31 cellular contexts compared by ENCODE assay signal in genomic region chr2:890791-891190, GRCh38. TPM values are rescaled to one million over a fixed set of nuclear protein-coding genes. Genes with fewer than 3 reads are reported as not detected.
DNase-seq lines count a peak whose midpoint lies in the region; ATAC-seq and TF ChIP-seq lines count a peak whose summit lies in the region.
"Had no signal": no experiment of that assay in that cellular context is flagged by ENCODE, and none has a peak within 500 bp of the region (broad histone marks: within the 10 kb centered on the region; RNA-seq: fewer than 3 reads in every experiment).

No MANE protein-coding gene starts in this region.

- H3K27me3 ChIP-seq in SJSA1 (replicated peaks): no peaks in the 10 kb centered on the region
- H3K27me3 ChIP-seq: ascending aorta had no signal

- no peak overlapping the region for H3K4me2 ChIP-seq in OCI-LY7 (ENCODE audit: low read length)
- H3K4me2 ChIP-seq: A549, hepatocyte, smooth muscle cell had no signal

- CTCF ChIA-PET in OCI-LY7 (lab: Charles Lee; ENCODE audit: unreplicated experiment): no interaction called here

- BruUV-seq in OCI-LY7 (replicated peaks; lab: Mats Ljungman, UMichigan): no TSS peak

- H3K4me1 ChIP-seq in SJSA1 (replicated peaks) (peaks cover 54% of the 10 kb centered on the region), OCI-LY7 (ENCODE audit: insufficient read depth, low read length, poor library complexity, severe bottlenecking) (no peaks in the 10 kb centered on the region)
- H3K4me1 ChIP-seq: A549, ascending aorta, left lung had no signal

- H3K27ac ChIP-seq in SJSA1 (peak overlapping the region; percentile 64), OCI-LY7 (ENCODE audit: low read depth, low read length, poor library complexity, severe bottlenecking) (no peak overlapping the region)
- H3K27ac ChIP-seq: A549, ascending aorta, hepatocyte, left lung, VCaP had no signal

- intact Hi-C loops in OCI-LY7 (cut with micrococcal nuclease; ENCODE audit: unreplicated experiment): no loop called here

- H3K9me2 ChIP-seq in OCI-LY7 (ENCODE audit: insufficient read depth, low read length): no peaks in the 10 kb centered on the region

- H3K9me3 ChIP-seq in SJSA1 (replicated peaks): no peaks in the 10 kb centered on the region
- no peaks in the 10 kb centered on the region for H3K9me3 ChIP-seq in OCI-LY7 (ENCODE audit: low read length)
- H3K9me3 ChIP-seq: A549, ascending aorta had no signal

- no peaks in the 10 kb centered on the region for H4K20me1 ChIP-seq in OCI-LY7 (ENCODE audit: insufficient read depth, low read length)

- no peak overlapping the region for H2AFZ ChIP-seq in OCI-LY7 (ENCODE audit: low read length)
- H2AFZ ChIP-seq: hepatocyte had no signal

- H3K36me3 ChIP-seq in SJSA1 (no peaks in the 10 kb centered on the region), OCI-LY7 (ENCODE audit: insufficient read depth, low read length) (no peaks in the 10 kb centered on the region)
- H3K36me3 ChIP-seq: ascending aorta, left lung had no signal

- ATAC-seq in HG03095 (IDR thresholded peaks at IDR 0.05; ENCODE audit: unreplicated experiment): no peak
- ATAC-seq: A549; activated naive CD4-positive, alpha-beta T cell treated with anti-CD3 and anti-CD28 coated beads, Interleukin-2, amount 50 U/mL, for 72 hours; left lung; naive thymus-derived CD8-positive, alpha-beta T cell; Panc1; stimulated activated effector memory CD8-positive, alpha-beta T cell treated with anti-CD3 and anti-CD28 coated beads, Interleukin-12 subunit alpha, Interleukin-12 subunit beta, amount 100 ng/mL, for 72 hours had no signal

- TF ChIP-seq CTCF in OCI-LY7 (conservative IDR thresholded peaks at IDR 0.05; ENCODE audit: low read length): no peak

- POLR2A ChIA-PET in OCI-LY7 (lab: Charles Lee): no interaction called here

- DNase-seq in AG08395 (ENCODE audit: low spot score) (peak; percentile 66), ELR (ENCODE audit: low read depth) (peak; percentile 17), SJSA1 (ENCODE audit: low read depth in 1 of 2, low spot score in 2 of 2) (peak; percentile 61 to 73), fibroblast of the conjunctiva (ENCODE audit: low read depth) (peak; percentile 48), DMS79 treated with DMSO at 0.1 percent for 48 hours (lab: John Stamatoyannopoulos, UW) (no peak), OCI-LY7 (ENCODE audit: low spot score) (no peak), NCI-H69 (lab: John Stamatoyannopoulos, UW) (no peak)
- DNase-seq: activated CD4-positive, alpha-beta T cell treated with anti-CD3 and anti-CD28 coated beads, Interleukin-2, amount 10 ng/mL, durations not matched to agents 24 days and 14 days; C1 segment of cervical spinal cord; central memory CD4-positive, alpha-beta T cell; foreskin melanocyte; KBM-7; left lung; naive thymus-derived CD8-positive, alpha-beta T cell; NCI-H2171; NCI-H510A treated with DMSO at 0.1 percent for 48 hours; NK-92 treated with Interleukin-12 subunit alpha and Interleukin-12 subunit beta, amount 100 ng/mL, for 24 hours; retina; T-helper 2 cell had no signal

- H3K4me3 ChIP-seq in SJSA1 (no peak overlapping the region), OCI-LY7 (ENCODE audit: low read depth, low read length, poor library complexity, severe bottlenecking) (no peak overlapping the region)
- H3K4me3 ChIP-seq: A549, ascending aorta, hepatocyte, left lung, smooth muscle cell had no signal

- no peaks in the 10 kb centered on the region for H3K79me2 ChIP-seq in OCI-LY7 (ENCODE audit: insufficient read depth, low read depth, low read length)
- H3K79me2 ChIP-seq: hepatocyte had no signal

RNA-seq across cellular contexts. Expression of gene SNTG2, which starts 59.9 kb away (rescaled TPM):
- total RNA-seq in SJSA1 (2014; rRNA removed; shearing (Covaris generic)): 6.7 and 8.7 TPM in 2 replicates
- total RNA-seq in OCI-LY7 (2014; rRNA removed; shearing (Covaris generic)): not detected in 2 replicates
- not detected in 2 replicates for total RNA-seq in OCI-LY7 (2022)
- total RNA-seq: activated CD4-positive, alpha-beta T cell treated with anti-CD3 and anti-CD28 coated beads, Interleukin-2, amount 10 ng/mL, durations not matched to agents 24 days and 14 days; hepatocyte; HT-29; mesothelial cell of epicardium; SK-MEL-5; smooth muscle cell had no signal

Comparison
In these comparisons a context has a peak if more than half of its experiments do, and no peak if none do; other contexts are left out.
1. DNase-seq: peak in AG08395 (single experiment), ELR (single experiment), SJSA1 (2 of 2) and fibroblast of the conjunctiva (single experiment); none in DMS79 treated with DMSO at 0.1 percent for 48 hours (single experiment), OCI-LY7 (single experiment) and NCI-H69 (single experiment).